16 cellular contexts compared by ENCODE assay signal in the genomic region with DNA sequence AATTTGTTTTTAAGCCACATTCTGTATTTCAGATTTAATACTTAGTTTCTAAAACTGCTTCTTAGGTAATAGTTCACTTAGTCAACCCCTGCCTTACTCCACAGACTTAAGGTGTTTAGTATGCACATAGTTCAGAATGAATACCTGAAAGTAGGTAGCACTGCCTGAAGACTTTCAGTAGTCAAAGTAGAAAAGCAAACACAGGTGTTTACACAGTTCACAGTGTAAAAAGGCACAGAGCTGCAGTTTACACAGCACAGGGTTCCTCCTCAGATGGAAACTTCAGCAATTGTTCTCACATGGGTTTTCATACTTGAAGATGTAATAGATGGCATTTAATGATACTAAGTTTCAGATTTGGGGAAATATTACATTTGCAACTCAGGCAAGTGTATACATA. TPM values are rescaled to one million over a fixed set of nuclear protein-coding genes. Genes with fewer than 3 reads are reported as not detected.
DNase-seq lines count a peak whose midpoint lies in the region; ATAC-seq and TF ChIP-seq lines count a peak whose summit lies in the region.
"Had no signal": no experiment of that assay in that cellular context is flagged by ENCODE, and none has a peak within 500 bp of the region (broad histone marks: within the 10 kb centered on the region; RNA-seq: fewer than 3 reads in every experiment).

No MANE protein-coding gene starts in this region.

- no peaks in the 10 kb centered on the region for H3K9me3 ChIP-seq in mucosa of descending colon
- H3K9me3 ChIP-seq: gastroesophageal sphincter, spleen, thyroid gland had no signal

- DNase-seq in mucosa of descending colon (no peak), OCI-M1 (lab: John Stamatoyannopoulos, UW) (no peak), NCI-H82 (lab: John Stamatoyannopoulos, UW) (no peak)
- no peak for DNase-seq in stimulated activated naive CD4-positive, alpha-beta T cell (lab: John Stamatoyannopoulos, UW)
- DNase-seq: activated CD4-positive, alpha-beta T cell treated with anti-CD3 and anti-CD28 coated beads, Interleukin-2, amount 50 U/mL, for 1 hour; activated naive CD4-positive, alpha-beta T cell treated with Interleukin-2 at 50 U/mL for 16 hours; Kasumi-1; naive B cell; NCI-H226; spleen; thyroid gland had no signal

- no peaks in the 10 kb centered on the region for H3K36me3 ChIP-seq in mucosa of descending colon (ENCODE audit: low read depth)

- TF ChIP-seq CTCF in VCaP (conservative IDR thresholded peaks at IDR 0.05) (no peak), mucosa of descending colon (IDR thresholded peaks at IDR 0.05) (no peak)

- peaks cover 14% of the 10 kb centered on the region for H3K4me1 ChIP-seq in mucosa of descending colon (ENCODE audit: low read depth)
- H3K4me1 ChIP-seq: gastroesophageal sphincter, thyroid gland had no signal

- no peak overlapping the region for H3K4me3 ChIP-seq in mucosa of descending colon
- H3K4me3 ChIP-seq: gastroesophageal sphincter, spleen, thyroid gland had no signal

- peak; percentile 41 for ATAC-seq in GM19324 (IDR thresholded peaks at IDR 0.05; ENCODE audit: low FRiP score, unreplicated experiment)
- ATAC-seq in HG03025 (IDR thresholded peaks at IDR 0.05; ENCODE audit: low FRiP score, unreplicated experiment): peak; percentile 56
- ATAC-seq in mucosa of descending colon: peak; percentile 86
- ATAC-seq in activated CD4-positive, CD25-positive, alpha-beta regulatory T cell treated with anti-CD3 and anti-CD28 coated beads, Interleukin-2, amount 50 U/mL, for 24 hours: no peak

- intact Hi-C loops in mucosa of descending colon (cut with DNase I, micrococcal nuclease): no loop called here

- peak overlapping the region; percentile 75 for H3K27ac ChIP-seq in VCaP
- H3K27ac ChIP-seq: gastroesophageal sphincter, spleen, thyroid gland had no signal

RNA-seq across cellular contexts. Expression of a gene that starts 3.1 kb away (rescaled TPM):
- total RNA-seq in mucosa of descending colon: under 1 TPM; 0.60 to 0.95 (median 0.61) TPM

RNA-seq across cellular contexts. Expression of a gene that starts 28.0 kb away (rescaled TPM):
- 10 to 100 TPM; 44.8 to 53.7 (median 47.4) TPM for total RNA-seq in mucosa of descending colon

Comparison
In these comparisons a context has a peak if more than half of its experiments do, and no peak if none do; other contexts are left out.
1. ATAC-seq: peak in GM19324 (single experiment), HG03025 (single experiment) and mucosa of descending colon (single experiment); none in activated CD4-positive, CD25-positive, alpha-beta regulatory T cell treated with anti-CD3 and anti-CD28 coated beads, Interleukin-2, amount 50 U/mL, for 24 hours (0 of 2).